In genomic region chr19:8343483-8343844, GRCh38 we compare ENCODE assay signal across 10 cellular contexts. TPM values are rescaled to one million over a fixed set of nuclear protein-coding genes. Genes with fewer than 3 reads are reported as not detected.
DNase-seq lines count a peak whose midpoint lies in the region; ATAC-seq and TF ChIP-seq lines count a peak whose summit lies in the region.
"Had no signal": no experiment of that assay in that cellular context is flagged by ENCODE, and none has a peak within 500 bp of the region (broad histone marks: within the 10 kb centered on the region; RNA-seq: fewer than 3 reads in every experiment).

No MANE protein-coding gene starts in this region.

- WGBS in spleen, 5 donors: 40 to 52% (median 43%) methylated on average over 11 of the region's 11 CpGs

- ATAC-seq in T-helper 17 cell (no peak), HG02884 (IDR thresholded peaks at IDR 0.05; ENCODE audit: unreplicated experiment) (no peak), GM18505 (IDR thresholded peaks at IDR 0.05; ENCODE audit: unreplicated experiment) (no peak), HG03095 (IDR thresholded peaks at IDR 0.05; ENCODE audit: unreplicated experiment) (no peak)

- peaks cover 8% of the 10 kb centered on the region for H3K27me3 Mint-ChIP-seq in T-helper 17 cell

- H3K4me1 Mint-ChIP-seq in T-helper 17 cell: peaks cover 10% of the 10 kb centered on the region

- H3K4me3 Mint-ChIP-seq in T-helper 17 cell: peak overlapping the region; percentile 91

- H3K27ac Mint-ChIP-seq in T-helper 17 cell: no peak overlapping the region

- DNase-seq in H7 (no peak), T-helper 17 cell (no peak), fibroblast of mammary gland (ENCODE audit: low read depth) (no peak), spleen (no peak), NCI-H1694 treated with DMSO at 0.1 percent for 48 hours (lab: John Stamatoyannopoulos, UW) (no peak)

- no peak for TF ChIP-seq CTCF in fibroblast of mammary gland (conservative IDR thresholded peaks at IDR 0.05; ENCODE audit: control insufficient read depth, insufficient read depth, low read depth, low read length)
- TF ChIP-seq CTCF in spleen (IDR thresholded peaks at IDR 0.05 in 8 of 11, conservative IDR thresholded peaks at IDR 0.05 in 3 of 11): peak in 1 of 11 experiments; percentile 3

- no peaks in the 10 kb centered on the region for H3K36me3 Mint-ChIP-seq in T-helper 17 cell (ENCODE audit: low read depth)

- peaks cover 3 to 60% (median 28%) of the 10 kb centered on the region in 6 donors for H3K4me1 ChIP-seq in spleen
- H3K4me1 ChIP-seq: foreskin keratinocyte had no signal

- H3K4me3 ChIP-seq in H7 (ENCODE audit: insufficient read depth, low read depth, low read length): peak overlapping the region; percentile 12; the same call in 1 of the 2 replicates
- peak overlapping the region; percentile 21 for H3K4me3 ChIP-seq in fibroblast of mammary gland (ENCODE audit: control insufficient read depth, low read depth, low read length)
- peak overlapping the region in 7 of 8 donors; percentile 51 to 77 (median 67) for H3K4me3 ChIP-seq in spleen

- intact Hi-C loops in spleen (cut with DNase I; ENCODE audit: low total_unique reads): no loop called here

- H3K36me3 ChIP-seq in H7 (replicated peaks; ENCODE audit: control insufficient read depth, insufficient read depth, low read length) (no peaks in the 10 kb centered on the region), spleen (no peaks in the 10 kb centered on the region)

- TF ChIP-seq POLR2A in spleen (IDR thresholded peaks at IDR 0.05): no peak
- TF ChIP-seq POLR2A in GM18505 (IDR thresholded peaks at IDR 0.05; ENCODE audit: borderline replicate concordance, extremely low read depth, insufficient read depth, insufficient read length): no peak

- peak overlapping the region in 6 of 8 donors; percentile 76 to 95 (median 90) for H3K27ac ChIP-seq in spleen
- H3K27ac ChIP-seq: foreskin keratinocyte had no signal

- no peaks in the 10 kb centered on the region for H3K9me3 ChIP-seq in T-helper 17 cell (ENCODE audit: control insufficient read depth, low read length, poor library complexity, severe bottlenecking)
- no peaks in the 10 kb centered on the region for H3K9me3 ChIP-seq in spleen

- H3K27me3 ChIP-seq in H7 (ENCODE audit: control insufficient read depth, insufficient read depth, low read length) (peaks cover 12% of the 10 kb centered on the region; the same call in 1 of the 2 replicates), spleen (replicated peaks in 1 of 7) (peaks cover 0 to 55% (median 14%) of the 10 kb centered on the region in 7 donors)

RNA-seq across cellular contexts. Expression of gene KANK3, which starts 0.4 kb away (rescaled TPM):
- 1.2 and 7.3 TPM in 2 replicates for total RNA-seq in H7 (2014; rRNA removed; shearing (Covaris generic))
- total RNA-seq in T-helper 17 cell: 1 to 10 TPM; 2.6 to 2.9 TPM
- 10 to 100 TPM; 42.2 to 84.6 (median 54.6) TPM for total RNA-seq in spleen
- polyA plus RNA-seq in spleen: 10 to 100 TPM; 14.0 to 66.7 (median 50.3) TPM

RNA-seq across cellular contexts. Expression of gene ANGPTL4, which starts 20.5 kb away (rescaled TPM):
- 13.2 and 17.1 TPM in 2 replicates for total RNA-seq in H7 (2014; rRNA removed; shearing (Covaris generic))
- total RNA-seq in T-helper 17 cell (not detected), spleen (10 to 100 TPM in 4 of 7 donors, 1 to 10 TPM in 3; 1.8 to 28.3 (median 11.8) TPM)
- 1 to 10 TPM; 7.4 to 8.5 (median 7.8) TPM for polyA plus RNA-seq in spleen
- total RNA-seq: myocyte had no signal

RNA-seq across cellular contexts. Expression of gene RPS28, which starts 22.2 kb away (rescaled TPM):
- 512 and 545 TPM in 2 replicates for total RNA-seq in H7 (2014; rRNA removed; shearing (Covaris generic))
- total RNA-seq in T-helper 17 cell: 1,000 to 10,000 TPM; 3,190 to 3,198 TPM
- total RNA-seq in spleen: 1,000 to 10,000 TPM in 4 of 7 donors, 100 to 1,000 TPM in 3; 356 to 1,972 (median 1,411) TPM
- polyA plus RNA-seq in spleen: 1,000 to 10,000 TPM; 1,207 to 2,442 (median 2,131) TPM

RNA-seq across cellular contexts. Expression of gene NDUFA7, which starts 22.3 kb away (rescaled TPM):
- 103 and 117 TPM in 2 replicates for total RNA-seq in H7 (2014; rRNA removed; shearing (Covaris generic))
- total RNA-seq in T-helper 17 cell (10 to 100 TPM; 24.4 to 31.9 TPM), spleen (10 to 100 TPM; 14.6 to 43.2 (median 28.0) TPM)
- polyA plus RNA-seq in spleen: 100 to 1,000 TPM in 1 of 3 donors, 10 to 100 TPM in 2; 95.1 to 131 (median 99.6) TPM

RNA-seq across cellular contexts. Expression of gene CD320, which starts 35.3 kb away (rescaled TPM):
- 127 and 159 TPM in 2 replicates for total RNA-seq in H7 (2014; rRNA removed; shearing (Covaris generic))
- total RNA-seq in T-helper 17 cell: 10 to 100 TPM; 21.1 to 27.4 TPM
- 100 to 1,000 TPM in 1 of 7 donors, 10 to 100 TPM in 6; 35.8 to 131 (median 73.3) TPM for total RNA-seq in spleen
- polyA plus RNA-seq in spleen: 10 to 100 TPM; 26.6 to 34.3 (median 28.1) TPM

Comparison
In these comparisons a context has a peak if more than half of its experiments do, and no peak if none do; other contexts are left out.
1. H3K4me3 ChIP-seq: peak in every context shown above with its lines; median percentile 67 in spleen; 21 in fibroblast of mammary gland; 12 in H7.